In genomic region chr2:60822987-60823386, GRCh38 we compare ENCODE assay signal across 23 cellular contexts.
"Had no signal": no experiment of that assay in that cellular context is flagged by ENCODE, and none has a peak within 500 bp of the region (broad histone marks: within the 10 kb centered on the region; RNA-seq: fewer than 3 reads in every experiment).

No MANE protein-coding gene starts in this region.

- H3K9me3 Mint-ChIP-seq: activated B cell treated with CpG ODN at 0.5 μM for 24 hours; activated CD8-positive, alpha-beta T cell treated with anti-CD3 and anti-CD28 coated beads for 36 hours; effector memory CD8-positive, alpha-beta T cell; nephron progenitor cell; stimulated activated naive CD8-positive, alpha-beta T cell treated with anti-CD3 and anti-CD28 coated beads, Interleukin-15, Interleukin-2, amounts not matched to agents 100 ng/mL and 50 ng/mL, for 24 hours had no signal

- H3K27ac Mint-ChIP-seq: activated B cell treated with CpG ODN at 0.5 μM for 24 hours; activated CD8-positive, alpha-beta T cell treated with anti-CD3 and anti-CD28 coated beads for 36 hours; activated naive CD8-positive, alpha-beta T cell; activated T-helper 2 cell treated with anti-CD3 and anti-CD28 coated beads, Interferon-gamma antibody, Interleukin-2, Interleukin-4, amounts not matched to agents 10 μg/mL and 5 μg/mL and 100 μg/mL, durations not matched to agents 14 hours and 24 hours and 36 hours; progenitor cell of endocrine pancreas; stimulated activated naive CD8-positive, alpha-beta T cell treated with anti-CD3 and anti-CD28 coated beads, Interleukin-15, Interleukin-2, amounts not matched to agents 100 ng/mL and 50 ng/mL, for 24 hours; T-helper 2 cell treated with Interferon-gamma antibody and Interleukin-4, amounts not matched to agents 5 μg/mL and 100 μg/mL, for 36 hours had no signal

- H3K27ac ChIP-seq: brain microvascular endothelial cell, coronary artery, neutrophil, skin epidermis, upper lobe of right lung had no signal

- H3K27me3 Mint-ChIP-seq: activated B cell treated with CpG ODN at 0.5 μM for 24 hours; activated CD8-positive, alpha-beta T cell treated with anti-CD3 and anti-CD28 coated beads for 36 hours; activated naive CD8-positive, alpha-beta T cell; effector memory CD8-positive, alpha-beta T cell; progenitor cell of endocrine pancreas had no signal

- ATAC-seq: activated CD8-positive, alpha-beta T cell treated with anti-CD3 and anti-CD28 coated beads for 36 hours; effector memory CD8-positive, alpha-beta T cell; left cardiac atrium; left ventricle myocardium superior; sciatic nerve; upper lobe of right lung had no signal

- H3K9me3 ChIP-seq: neutrophil, upper lobe of right lung had no signal

- H3K27me3 ChIP-seq: brain microvascular endothelial cell, neutrophil, upper lobe of right lung had no signal

- H3K4me1 ChIP-seq: upper lobe of right lung had no signal

- H3K4me1 Mint-ChIP-seq: nephron progenitor cell had no signal

- H3K36me3 Mint-ChIP-seq: activated naive CD8-positive, alpha-beta T cell had no signal

- DNase-seq: activated B cell treated with CpG ODN at 0.5 μM for 24 hours; activated CD4-positive, alpha-beta T cell treated with anti-CD3 and anti-CD28 coated beads, Interleukin-2, amount 50 U/mL, for 1 hour; activated CD8-positive, alpha-beta T cell treated with anti-CD3 and anti-CD28 coated beads for 36 hours; brain microvascular endothelial cell; effector memory CD8-positive, alpha-beta T cell; erythroblast; head of caudate nucleus; hippocampal formation; left cardiac atrium; left ventricle myocardium superior; nephron progenitor cell; stimulated activated CD4-positive, alpha-beta T cell treated with anti-CD3 and anti-CD28 coated beads, Interleukin-12 subunit alpha, Interleukin-12 subunit beta, amount 100 ng/mL, for 4 hours; stimulated activated CD4-positive, alpha-beta T cell treated with anti-CD3 and anti-CD28 coated beads, Interleukin-4, amount 100 ng/mL, for 1 hour; upper lobe of right lung had no signal

- H3K4me3 ChIP-seq: coronary artery, skin epidermis, upper lobe of right lung had no signal

- H3K36me3 ChIP-seq: brain microvascular endothelial cell, neutrophil, upper lobe of right lung had no signal

- H3K4me3 Mint-ChIP-seq: activated B cell treated with CpG ODN at 0.5 μM for 24 hours; activated CD8-positive, alpha-beta T cell treated with anti-CD3 and anti-CD28 coated beads for 36 hours; activated naive CD8-positive, alpha-beta T cell; effector memory CD8-positive, alpha-beta T cell; nephron progenitor cell; stimulated activated naive CD8-positive, alpha-beta T cell treated with anti-CD3 and anti-CD28 coated beads, Interleukin-15, Interleukin-2, amounts not matched to agents 100 ng/mL and 50 ng/mL, for 24 hours; T-helper 2 cell treated with Interferon-gamma antibody and Interleukin-4, amounts not matched to agents 5 μg/mL and 100 μg/mL, for 36 hours had no signal
